39 cellular contexts compared by ENCODE assay signal in genomic region chr19:56736571-56736970, GRCh38.
"Had no signal": no experiment of that assay in that cellular context is flagged by ENCODE, and none has a peak within 500 bp of the region (broad histone marks: within the 10 kb centered on the region; RNA-seq: fewer than 3 reads in every experiment).

No MANE protein-coding gene starts in this region.

- H3K4me1 Mint-ChIP-seq: activated naive CD4-positive, alpha-beta T cell treated with anti-CD3 and anti-CD28 coated beads, Interleukin-2, amount 10 ng/mL, durations not matched to agents 7 days and 5 days; activated naive CD4-positive, alpha-beta T cell treated with anti-CD3 and anti-CD28 coated beads, Interleukin-2, amount 50 U/mL, for 24 hours; activated naive CD8-positive, alpha-beta T cell treated with anti-CD3 and anti-CD28 coated beads for 36 hours; activated naive CD8-positive, alpha-beta T cell treated with anti-CD3 and anti-CD28 coated beads, Interleukin-2, amount 10 ng/mL, durations not matched to agents 7 days and 5 days; activated naive CD8-positive, alpha-beta T cell treated with anti-CD3 and anti-CD28 coated beads, Interleukin-2, amount 50 U/mL, for 24 hours; activated T-helper 17 cell treated with anti-CD3 and anti-CD28 coated beads, Interleukin-2, amount 50 U/mL, for 72 hours; central memory CD8-positive, alpha-beta T cell had no signal

- H3K27ac ChIP-seq: adrenal gland, ascending aorta, body of pancreas, brain microvascular endothelial cell, breast epithelium, cardiac muscle cell had no signal

- H3K27me3 Mint-ChIP-seq: activated naive CD4-positive, alpha-beta T cell treated with anti-CD3 and anti-CD28 coated beads, Interleukin-2, amount 10 ng/mL, durations not matched to agents 7 days and 5 days; activated naive CD4-positive, alpha-beta T cell treated with anti-CD3 and anti-CD28 coated beads, Interleukin-2, amount 50 U/mL, for 24 hours; activated naive CD8-positive, alpha-beta T cell; activated naive CD8-positive, alpha-beta T cell treated with anti-CD3 and anti-CD28 coated beads for 36 hours; activated naive CD8-positive, alpha-beta T cell treated with anti-CD3 and anti-CD28 coated beads, Interleukin-2, amount 10 ng/mL, durations not matched to agents 7 days and 5 days; activated naive CD8-positive, alpha-beta T cell treated with anti-CD3 and anti-CD28 coated beads, Interleukin-2, amount 50 U/mL, for 24 hours; activated T-cell treated with anti-CD3 and anti-CD28 coated beads, Interleukin-2, amount 50 U/mL, for 24 hours; activated T-helper 17 cell treated with anti-CD3 and anti-CD28 coated beads, Interleukin-2, amount 50 U/mL, for 72 hours; central memory CD8-positive, alpha-beta T cell had no signal

- H3K4me3 ChIP-seq: adrenal gland, ascending aorta, body of pancreas, breast epithelium, cardiac muscle cell had no signal

- H3K36me3 ChIP-seq: adrenal gland, ascending aorta, brain microvascular endothelial cell, breast epithelium, cardiac muscle cell had no signal

- H3K4me1 ChIP-seq: adrenal gland, ascending aorta, body of pancreas, breast epithelium had no signal

- H3K36me3 Mint-ChIP-seq: activated naive CD4-positive, alpha-beta T cell treated with anti-CD3 and anti-CD28 coated beads, Interleukin-2, amount 10 ng/mL, durations not matched to agents 7 days and 5 days; brain had no signal

- H3K27me3 ChIP-seq: adrenal gland, ascending aorta, body of pancreas, brain microvascular endothelial cell, cardiac muscle cell had no signal

- DNase-seq: activated effector memory CD4-positive, alpha-beta T cell treated with anti-CD3 and anti-CD28 coated beads, Interleukin-2, amount 50 U/mL, for 16 hours; activated effector memory CD4-positive, alpha-beta T cell treated with Interleukin-2 at 50 U/mL for 16 hours; activated gamma-delta T cell; activated gamma-delta T cell treated with Interleukin-2 at 50 U/mL for 16 hours; activated naive CD4-positive, alpha-beta T cell; activated naive CD4-positive, alpha-beta T cell treated with anti-CD3 and anti-CD28 coated beads for 36 hours; activated naive CD4-positive, alpha-beta T cell treated with anti-CD3 and anti-CD28 coated beads, Interleukin-2, amount 10 ng/mL, durations not matched to agents 7 days and 5 days; activated naive CD4-positive, alpha-beta T cell treated with anti-CD3 and anti-CD28 coated beads, Interleukin-2, amount 50 U/mL, for 16 hours; activated naive CD4-positive, alpha-beta T cell treated with Interleukin-2 at 50 U/mL for 16 hours; activated naive CD8-positive, alpha-beta T cell treated with anti-CD3 and anti-CD28 coated beads for 36 hours; activated naive CD8-positive, alpha-beta T cell treated with anti-CD3 and anti-CD28 coated beads, Interleukin-2, amount 10 ng/mL, durations not matched to agents 7 days and 5 days; activated naive CD8-positive, alpha-beta T cell treated with anti-CD3 and anti-CD28 coated beads, Interleukin-2, amount 50 U/mL, for 24 hours; activated T-cell treated with anti-CD3 and anti-CD28 coated beads for 4 hours; activated T-cell treated with anti-CD3 and anti-CD28 coated beads, Interleukin-2, amount 50 U/mL, for 1 hour; activated T-cell treated with anti-CD3 and anti-CD28 coated beads, Interleukin-2, amount 50 U/mL, for 24 hours; activated T-cell treated with anti-CD3 and anti-CD28 coated beads, Interleukin-2, amount 50 U/mL, for 4 hours; activated T-cell treated with anti-CD3 and anti-CD28 coated beads, Interleukin-2, amount 50 U/mL, for 48 hours; activated T-cell treated with anti-CD3 and anti-CD28 coated beads, Interleukin-2, amount 50 U/mL, for 72 hours; adrenal gland; amniotic stem cell; amygdala; anterior cingulate cortex; aorta; body of pancreas; brain microvascular endothelial cell; caudate nucleus; central memory CD4-positive, alpha-beta T cell; cerebellar nuclear complex had no signal

- H3K9me3 ChIP-seq: adrenal gland, body of pancreas had no signal

- ATAC-seq: activated naive CD4-positive, alpha-beta T cell treated with anti-CD3 and anti-CD28 coated beads, Interleukin-2, amount 50 U/mL, for 72 hours; activated naive CD8-positive, alpha-beta T cell treated with anti-CD3 and anti-CD28 coated beads, Interleukin-2, amount 50 U/mL, for 24 hours; activated T-cell treated with anti-CD3 and anti-CD28 coated beads, Interleukin-2, amount 50 U/mL, for 4 hours; activated T-cell treated with anti-CD3 and anti-CD28 coated beads, Interleukin-2, amount 50 U/mL, for 72 hours; activated T-helper 17 cell treated with anti-CD3 and anti-CD28 coated beads, Interleukin-2, amount 50 U/mL, for 72 hours; body of pancreas had no signal

- H3K27ac Mint-ChIP-seq: activated naive CD4-positive, alpha-beta T cell treated with anti-CD3 and anti-CD28 coated beads for 36 hours; activated naive CD4-positive, alpha-beta T cell treated with anti-CD3 and anti-CD28 coated beads, Interleukin-2, amount 10 ng/mL, durations not matched to agents 7 days and 5 days; activated naive CD4-positive, alpha-beta T cell treated with anti-CD3 and anti-CD28 coated beads, Interleukin-2, amount 50 U/mL, for 24 hours; activated naive CD4-positive, alpha-beta T cell treated with anti-CD3 and anti-CD28 coated beads, Interleukin-2, amount 50 U/mL, for 72 hours; activated naive CD8-positive, alpha-beta T cell; activated naive CD8-positive, alpha-beta T cell treated with anti-CD3 and anti-CD28 coated beads for 36 hours; activated naive CD8-positive, alpha-beta T cell treated with anti-CD3 and anti-CD28 coated beads, Interleukin-2, amount 10 ng/mL, durations not matched to agents 7 days and 5 days; activated naive CD8-positive, alpha-beta T cell treated with anti-CD3 and anti-CD28 coated beads, Interleukin-2, amount 50 U/mL, for 24 hours; activated T-cell treated with anti-CD3 and anti-CD28 coated beads, Interleukin-2, amount 50 U/mL, for 24 hours; activated T-cell treated with anti-CD3 and anti-CD28 coated beads, Interleukin-2, amount 50 U/mL, for 72 hours; activated T-helper 1 cell treated with anti-CD3 and anti-CD28 coated beads, Interleukin-12 subunit alpha, Interleukin-12 subunit beta, Interleukin-2, Interleukin-4 antibody, amounts not matched to agents 30 ng/mL and 10 ng/mL and 1 ng/mL, durations not matched to agents 14 hours and 24 hours and 36 hours; activated T-helper 17 cell treated with anti-CD3 and anti-CD28 coated beads, Interleukin-2, amount 50 U/mL, for 72 hours; activated T-helper 2 cell treated with anti-CD3 and anti-CD28 coated beads, Interferon-gamma antibody, Interleukin-2, Interleukin-4, amounts not matched to agents 10 μg/mL and 5 μg/mL and 100 μg/mL, durations not matched to agents 14 hours and 24 hours and 36 hours; brain had no signal

- H3K4me3 Mint-ChIP-seq: activated naive CD4-positive, alpha-beta T cell treated with anti-CD3 and anti-CD28 coated beads for 36 hours; activated naive CD4-positive, alpha-beta T cell treated with anti-CD3 and anti-CD28 coated beads, Interleukin-2, amount 10 ng/mL, durations not matched to agents 7 days and 5 days; activated naive CD4-positive, alpha-beta T cell treated with anti-CD3 and anti-CD28 coated beads, Interleukin-2, amount 50 U/mL, for 24 hours; activated naive CD8-positive, alpha-beta T cell; activated naive CD8-positive, alpha-beta T cell treated with anti-CD3 and anti-CD28 coated beads for 36 hours; activated naive CD8-positive, alpha-beta T cell treated with anti-CD3 and anti-CD28 coated beads, Interleukin-2, amount 10 ng/mL, durations not matched to agents 7 days and 5 days; activated naive CD8-positive, alpha-beta T cell treated with anti-CD3 and anti-CD28 coated beads, Interleukin-2, amount 50 U/mL, for 24 hours; activated T-cell treated with anti-CD3 and anti-CD28 coated beads, Interleukin-2, amount 50 U/mL, for 24 hours; activated T-cell treated with anti-CD3 and anti-CD28 coated beads, Interleukin-2, amount 50 U/mL, for 4 hours; activated T-cell treated with anti-CD3 and anti-CD28 coated beads, Interleukin-2, amount 50 U/mL, for 72 hours; activated T-helper 1 cell treated with anti-CD3 and anti-CD28 coated beads, Interleukin-12 subunit alpha, Interleukin-12 subunit beta, Interleukin-2, Interleukin-4 antibody, amounts not matched to agents 30 ng/mL and 10 ng/mL and 1 ng/mL, durations not matched to agents 14 hours and 24 hours and 36 hours; activated T-helper 17 cell treated with anti-CD3 and anti-CD28 coated beads, Interleukin-2, amount 50 U/mL, for 72 hours; brain; central memory CD8-positive, alpha-beta T cell had no signal
